20 cellular contexts compared by ENCODE assay signal in genomic region chr2:48753228-48753627, GRCh38. TPM values are rescaled to one million over a fixed set of nuclear protein-coding genes. Genes with fewer than 3 reads are reported as not detected.
"Had no signal": no experiment of that assay in that cellular context is flagged by ENCODE, and none has a peak within 500 bp of the region (broad histone marks: within the 10 kb centered on the region; RNA-seq: fewer than 3 reads in every experiment).

No MANE protein-coding gene starts in this region.

- ATAC-seq: activated T-helper 17 cell treated with anti-CD3 and anti-CD28 coated beads, Interleukin-2, amount 50 U/mL, for 72 hours; left colon; naive thymus-derived CD4-positive, alpha-beta T cell; right cardiac atrium had no signal

- H3K4me2 ChIP-seq: smooth muscle cell had no signal

- H3K9me3 ChIP-seq: neutrophil, transverse colon had no signal

- H3K4me1 ChIP-seq: transverse colon had no signal

- DNase-seq: activated B cell treated with CpG ODN at 0.5 μM for 24 hours; activated CD4-positive, alpha-beta T cell treated with anti-CD3 and anti-CD28 coated beads, Interleukin-2, amount 50 U/mL, for 1 hour; activated naive CD4-positive, alpha-beta T cell treated with anti-CD3 and anti-CD28 coated beads, Interleukin-2, amount 10 ng/mL, durations not matched to agents 7 days and 5 days; activated T-cell treated with anti-CD3 and anti-CD28 coated beads for 4 hours; central memory CD4-positive, alpha-beta T cell; effector CD4-positive, alpha-beta T cell; foreskin melanocyte; head of caudate nucleus; left colon; naive thymus-derived CD4-positive, alpha-beta T cell; right cardiac atrium; substantia nigra; transverse colon had no signal

- H3K36me3 ChIP-seq: neutrophil, transverse colon had no signal

- H3K4me3 ChIP-seq: coronary artery, smooth muscle cell, transverse colon had no signal

- H3K27ac ChIP-seq: coronary artery, neutrophil, transverse colon had no signal

RNA-seq across cellular contexts. Expression of gene LHCGR, which starts 2.3 kb away (rescaled TPM):
- total RNA-seq: activated B cell treated with CpG ODN at 0.5 μM for 24 hours; activated CD8-positive, alpha-beta memory T cell treated with anti-CD3 and anti-CD28 coated beads for 36 hours; activated T-helper 17 cell treated with anti-CD3 and anti-CD28 coated beads, Interleukin-2, amount 50 U/mL, for 72 hours; endothelial cell of umbilical vein; left colon; lung microvascular endothelial cell; naive thymus-derived CD4-positive, alpha-beta T cell; right cardiac atrium; smooth muscle cell; transverse colon had no signal
- polyA plus RNA-seq: endothelial cell of umbilical vein; naive thymus-derived CD4-positive, alpha-beta T cell; smooth muscle cell had no signal
